In the genomic region with DNA sequence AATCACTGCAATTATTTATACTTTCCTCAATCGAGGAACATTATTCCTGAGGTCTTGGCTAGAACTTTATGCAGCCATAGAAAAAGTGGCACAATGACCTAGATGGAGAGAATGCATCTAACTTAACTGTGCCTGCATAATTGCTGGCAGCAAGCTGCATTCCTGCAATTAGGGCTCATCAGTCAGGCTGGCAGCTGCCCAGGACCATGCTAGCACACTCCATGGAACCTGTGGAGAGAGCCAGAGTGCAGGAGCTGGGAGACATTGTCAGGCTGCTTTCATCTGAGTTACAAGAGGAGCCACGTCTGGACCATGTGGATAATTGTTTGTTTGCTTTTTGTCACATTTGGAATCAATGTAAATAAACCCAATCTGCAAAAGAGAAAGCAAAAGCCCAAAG, we compare ENCODE assay signal across 13 cellular contexts.
DNase-seq lines count a peak whose midpoint lies in the region; ATAC-seq and TF ChIP-seq lines count a peak whose summit lies in the region.
"Had no signal": no experiment of that assay in that cellular context is flagged by ENCODE, and none has a peak within 500 bp of the region (broad histone marks: within the 10 kb centered on the region; RNA-seq: fewer than 3 reads in every experiment).

No MANE protein-coding gene starts in this region.

- no peak for ATAC-seq in body of pancreas
- peak; percentile 97 for ATAC-seq in left ventricle myocardium superior
- no peak for ATAC-seq in activated CD4-positive, CD25-positive, alpha-beta regulatory T cell treated with anti-CD3 and anti-CD28 coated beads, Interleukin-2, amount 50 U/mL, for 24 hours
- ATAC-seq in GM18868 (IDR thresholded peaks at IDR 0.05; ENCODE audit: unreplicated experiment): no peak
- ATAC-seq in HG02870 (IDR thresholded peaks at IDR 0.05; ENCODE audit: unreplicated experiment): no peak
- ATAC-seq: activated CD4-positive, alpha-beta T cell treated with anti-CD3 and anti-CD28 coated beads for 36 hours had no signal

- POLR2A ChIA-PET in CD8-positive, alpha-beta memory T cell (lab: Charles Lee): no interaction called here

- no peaks in the 10 kb centered on the region for H3K27me3 ChIP-seq in CD8-positive, alpha-beta memory T cell (ENCODE audit: insufficient read depth, low read length, poor library complexity, severe bottlenecking)
- H3K27me3 ChIP-seq in body of pancreas: no peaks in the 10 kb centered on the region
- H3K27me3 ChIP-seq: upper lobe of left lung had no signal

- no peaks in the 10 kb centered on the region for H3K4me1 ChIP-seq in CD8-positive, alpha-beta memory T cell (ENCODE audit: insufficient read depth, low read length)
- no peaks in the 10 kb centered on the region for H3K4me1 ChIP-seq in body of pancreas
- H3K4me1 ChIP-seq: lower lobe of right lung, upper lobe of left lung had no signal

- intact Hi-C loops in body of pancreas (cut with DNase I): no loop called here
- intact Hi-C loops in left ventricle myocardium superior (cut with micrococcal nuclease): no loop called here

- no peaks in the 10 kb centered on the region for H3K4me1 Mint-ChIP-seq in CD8-positive, alpha-beta memory T cell
- H3K4me1 Mint-ChIP-seq: activated CD4-positive, alpha-beta T cell treated with anti-CD3 and anti-CD28 coated beads for 36 hours had no signal

- no peak overlapping the region for H3K4me3 Mint-ChIP-seq in CD8-positive, alpha-beta memory T cell
- H3K4me3 Mint-ChIP-seq: activated CD4-positive, alpha-beta T cell treated with anti-CD3 and anti-CD28 coated beads for 36 hours had no signal

- H3K4me3 ChIP-seq in CD8-positive, alpha-beta memory T cell (ENCODE audit: low read length): no peak overlapping the region
- no peak overlapping the region for H3K4me3 ChIP-seq in body of pancreas
- H3K4me3 ChIP-seq: coronary artery, lower lobe of right lung, upper lobe of left lung had no signal

- no peak for TF ChIP-seq POLR2A in body of pancreas (IDR thresholded peaks at IDR 0.05)

- no peaks in the 10 kb centered on the region for H3K36me3 Mint-ChIP-seq in CD8-positive, alpha-beta memory T cell

- WGBS in body of pancreas, 2 donors: 8% methylated on average over 2 of the region's 2 CpGs

- TF ChIP-seq CTCF in body of pancreas (IDR thresholded peaks at IDR 0.05): no peak

- CTCF ChIA-PET in CD8-positive, alpha-beta memory T cell (lab: Charles Lee): no interaction called here

- no peak overlapping the region for H3K27ac Mint-ChIP-seq in CD8-positive, alpha-beta memory T cell
- H3K27ac Mint-ChIP-seq: activated CD4-positive, alpha-beta T cell treated with anti-CD3 and anti-CD28 coated beads for 36 hours; activated T-helper 2 cell treated with anti-CD3 and anti-CD28 coated beads, Interferon-gamma antibody, Interleukin-2, Interleukin-4, amounts not matched to agents 10 μg/mL and 5 μg/mL and 100 μg/mL, durations not matched to agents 14 hours and 24 hours and 36 hours had no signal

- no peak for DNase-seq in CD8-positive, alpha-beta memory T cell
- peak; percentile 91 to 97 for DNase-seq in NCI-H2081 (lab: John Stamatoyannopoulos, UW)
- DNase-seq in body of pancreas: peak in 3 of 4 donors; percentile 13 to 26 (median 26)
- DNase-seq in left ventricle myocardium superior: peak; percentile 78
- no peak for DNase-seq in activated effector memory CD4-positive, alpha-beta T cell treated with Interleukin-2 at 50 U/mL for 16 hours
- DNase-seq: activated CD4-positive, alpha-beta T cell treated with anti-CD3 and anti-CD28 coated beads for 36 hours; lower lobe of right lung; upper lobe of left lung had no signal

- H3K27ac ChIP-seq in CD8-positive, alpha-beta memory T cell (ENCODE audit: low read depth, low read length): peak overlapping the region; percentile 20
- H3K27ac ChIP-seq in body of pancreas: no peak overlapping the region
- H3K27ac ChIP-seq: coronary artery, lower lobe of right lung, upper lobe of left lung had no signal

- H3K9me3 ChIP-seq in CD8-positive, alpha-beta memory T cell (ENCODE audit: low read length): no peaks in the 10 kb centered on the region
- no peaks in the 10 kb centered on the region for H3K9me3 ChIP-seq in body of pancreas
- H3K9me3 ChIP-seq: lower lobe of right lung, upper lobe of left lung had no signal

- H3K9me3 Mint-ChIP-seq in CD8-positive, alpha-beta memory T cell: peaks cover 3 to 14% (median 4%) of the 10 kb centered on the region in 5 donors

- no peaks in the 10 kb centered on the region for H3K36me3 ChIP-seq in CD8-positive, alpha-beta memory T cell (ENCODE audit: insufficient read depth, low read length)
- no peaks in the 10 kb centered on the region for H3K36me3 ChIP-seq in body of pancreas (replicated peaks in 1 of 2; ENCODE audit: insufficient read depth in 1 of 2, low read depth in 2 of 2)
- H3K36me3 ChIP-seq: lower lobe of right lung, upper lobe of left lung had no signal

- H3K27me3 Mint-ChIP-seq in CD8-positive, alpha-beta memory T cell: no peaks in the 10 kb centered on the region
- H3K27me3 Mint-ChIP-seq: activated CD4-positive, alpha-beta T cell treated with anti-CD3 and anti-CD28 coated beads for 36 hours had no signal

Comparison
In these comparisons a context has a peak if more than half of its experiments do, and no peak if none do; other contexts are left out.
1. DNase-seq: peak in NCI-H2081 (2 of 2), body of pancreas (3 of 4) and left ventricle myocardium superior (single experiment); none in CD8-positive, alpha-beta memory T cell (0 of 5) and activated effector memory CD4-positive, alpha-beta T cell treated with Interleukin-2 at 50 U/mL for 16 hours (single experiment).